ENCODE assay signal across 32 cellular contexts in genomic region chr11:61053198-61053597, GRCh38. TPM values are rescaled to one million over a fixed set of nuclear protein-coding genes. Genes with fewer than 3 reads are reported as not detected.
DNase-seq lines count a peak whose midpoint lies in the region; ATAC-seq and TF ChIP-seq lines count a peak whose summit lies in the region.
"Had no signal": no experiment of that assay in that cellular context is flagged by ENCODE, and none has a peak within 500 bp of the region (broad histone marks: within the 10 kb centered on the region; RNA-seq: fewer than 3 reads in every experiment).

No MANE protein-coding gene starts in this region.

- TF ChIP-seq RAD21 in SK-N-SH (IDR thresholded peaks at IDR 0.05; ENCODE audit: low read length): peak; percentile 15; the same call in 1 of the 2 replicates

- no peak overlapping the region for H2AFZ ChIP-seq in SK-N-SH (ENCODE audit: low read depth)
- H2AFZ ChIP-seq: PC-9 had no signal

- no peaks in the 10 kb centered on the region for H3K27me3 Mint-ChIP-seq in activated T-cell treated with anti-CD3 and anti-CD28 coated beads, Interleukin-2, amount 50 U/mL, for 72 hours (ENCODE audit: low read depth)
- no peaks in the 10 kb centered on the region for H3K27me3 Mint-ChIP-seq in activated CD4-positive, alpha-beta memory T cell treated with anti-CD3 and anti-CD28 coated beads, Interleukin-2, amount 10 ng/mL, durations not matched to agents 7 days and 5 days
- H3K27me3 Mint-ChIP-seq in naive thymus-derived CD8-positive, alpha-beta T cell: no peaks in the 10 kb centered on the region
- H3K27me3 Mint-ChIP-seq: stimulated activated memory B cell treated with anti-CD40 and anti-IgM and Interleukin-4, amounts not matched to agents 10 μg/mL and 1 μg/mL and 100 μg/mL, for 72 hours had no signal

- H3F3A ChIP-seq in SK-N-SH (replicated peaks; ENCODE audit: insufficient read depth): no peaks in the 10 kb centered on the region

- H3K79me2 ChIP-seq in SK-N-SH (ENCODE audit: insufficient read depth): no peaks in the 10 kb centered on the region

- peak overlapping the region; percentile 87 for H3K27ac Mint-ChIP-seq in activated T-cell treated with anti-CD3 and anti-CD28 coated beads, Interleukin-2, amount 50 U/mL, for 72 hours
- peak overlapping the region; percentile 85 for H3K27ac Mint-ChIP-seq in activated CD4-positive, alpha-beta memory T cell treated with anti-CD3 and anti-CD28 coated beads, Interleukin-2, amount 10 ng/mL, durations not matched to agents 7 days and 5 days
- H3K27ac Mint-ChIP-seq in naive thymus-derived CD8-positive, alpha-beta T cell: peak overlapping the region in 9 of 10 donors; percentile 24 to 90 (median 73)
- H3K27ac Mint-ChIP-seq: stimulated activated memory B cell treated with anti-CD40 and anti-IgM and Interleukin-4, amounts not matched to agents 10 μg/mL and 1 μg/mL and 100 μg/mL, for 72 hours had no signal

- H3K4me3 ChIP-seq in SK-N-SH (ENCODE audit: low read depth in 2 of 2, low read length in 1 of 2): no peak overlapping the region
- H3K4me3 ChIP-seq: PC-9, SK-N-MC, upper lobe of left lung had no signal

- ATAC-seq in SK-N-SH treated with all-trans-retinoic acid at 6 μM for 48 hours: no peak
- no peak for ATAC-seq in activated T-cell treated with anti-CD3 and anti-CD28 coated beads, Interleukin-2, amount 50 U/mL, for 72 hours (replicated peaks in 1 of 2)
- ATAC-seq in naive thymus-derived CD8-positive, alpha-beta T cell: peak; percentile 59 to 62
- ATAC-seq in GM18907 (IDR thresholded peaks at IDR 0.05; ENCODE audit: unreplicated experiment): no peak
- ATAC-seq: esophagus mucosa; HepG2; left lobe of liver; stimulated activated memory B cell treated with anti-CD40 and anti-IgM and Interleukin-4, amounts not matched to agents 10 μg/mL and 1 μg/mL and 100 μg/mL, for 72 hours had no signal

- DNase-seq in SK-N-SH (no peak), activated T-cell treated with anti-CD3 and anti-CD28 coated beads for 4 hours (no peak)
- no peak for DNase-seq in activated T-cell treated with anti-CD3 and anti-CD28 coated beads, Interleukin-2, amount 50 U/mL, for 72 hours
- DNase-seq in activated CD4-positive, alpha-beta memory T cell treated with anti-CD3 and anti-CD28 coated beads, Interleukin-2, amount 10 ng/mL, durations not matched to agents 7 days and 5 days: no peak
- peak in 4 of 10 donors; percentile 14 to 71 (median 40) for DNase-seq in naive thymus-derived CD8-positive, alpha-beta T cell
- no peak for DNase-seq in stimulated activated CD4-positive, alpha-beta T cell treated with anti-CD3 and anti-CD28 coated beads, Interleukin-4, amount 100 ng/mL, for 1 hour
- DNase-seq: Calu3; caudate nucleus; dermis blood vessel endothelial cell; DMS79; glutamatergic neuron; NCI-H1417 treated with DMSO at 0.1 percent for 48 hours; NCI-H2029 treated with DMSO at 0.1 percent for 48 hours; NCI-H526 treated with DMSO at 0.1 percent for 48 hours; NK-92 treated with Interleukin-12 subunit alpha and Interleukin-12 subunit beta, amount 100 ng/mL, for 24 hours; PC-9; stimulated activated CD4-positive, alpha-beta T cell treated with anti-CD3 and anti-CD28 coated beads, Interleukin-15, amount 100 ng/mL, for 24 hours; T-helper 9 cell had no signal

- peaks cover 16 to 39% of the 10 kb centered on the region in 2 donors for H3K36me3 Mint-ChIP-seq in activated T-cell treated with anti-CD3 and anti-CD28 coated beads, Interleukin-2, amount 50 U/mL, for 72 hours (ENCODE audit: insufficient read depth in 2 of 2)
- peaks cover 51% of the 10 kb centered on the region for H3K36me3 Mint-ChIP-seq in activated CD4-positive, alpha-beta memory T cell treated with anti-CD3 and anti-CD28 coated beads, Interleukin-2, amount 10 ng/mL, durations not matched to agents 7 days and 5 days (ENCODE audit: low read depth)
- peaks cover 0 to 5% (median 4%) of the 10 kb centered on the region in 3 donors for H3K36me3 Mint-ChIP-seq in naive thymus-derived CD8-positive, alpha-beta T cell

- H3K27ac ChIP-seq in SK-N-SH (ENCODE audit: low read depth in 2 of 2, low read length in 1 of 2): no peak overlapping the region
- H3K27ac ChIP-seq: 22Rv1, C4-2B, PC-9, SK-N-MC, upper lobe of left lung had no signal

- no peaks in the 10 kb centered on the region; the same call in 1 of the 2 replicates for H3K27me3 ChIP-seq in SK-N-SH (ENCODE audit: insufficient read depth)
- H3K27me3 ChIP-seq: upper lobe of left lung had no signal

- H3K4me1 Mint-ChIP-seq in activated T-cell treated with anti-CD3 and anti-CD28 coated beads, Interleukin-2, amount 50 U/mL, for 72 hours (ENCODE audit: low read depth): peaks cover 91% of the 10 kb centered on the region
- H3K4me1 Mint-ChIP-seq in activated CD4-positive, alpha-beta memory T cell treated with anti-CD3 and anti-CD28 coated beads, Interleukin-2, amount 10 ng/mL, durations not matched to agents 7 days and 5 days: peaks cover 83% of the 10 kb centered on the region
- peaks cover 17 to 49% (median 37%) of the 10 kb centered on the region in 4 donors for H3K4me1 Mint-ChIP-seq in naive thymus-derived CD8-positive, alpha-beta T cell

- no peak overlapping the region for H3K9ac ChIP-seq in SK-N-SH

- TF ChIP-seq EP300 in SK-N-SH (IDR thresholded peaks at IDR 0.05; ENCODE audit: borderline replicate concordance in 1 of 2, low read depth in 1 of 2, low read length in 1 of 2): no peak

- CTCF ChIA-PET in SK-N-SH (lab: Yijun Ruan, JAX): interaction anchor here (1.0 to 1.5 kb wide), 3 partner anchors 11 to 154 kb away, joined by 3 to 4 read pairs (median 4); no protein-coding TSS in a partner anchor
- CTCF ChIA-PET in activated CD4-positive, alpha-beta memory T cell treated with anti-CD3 and anti-CD28 coated beads, Interleukin-2, amount 10 ng/mL, durations not matched to agents 7 days and 5 days (lab: Charles Lee): interaction anchor here (6.6 kb wide), 1 partner anchor 10 kb away, joined by 35 read pairs; no protein-coding TSS in a partner anchor

- H3K4me1 ChIP-seq in SK-N-SH (ENCODE audit: control insufficient read depth in 1 of 2, insufficient read depth in 2 of 2, low read depth in 1 of 2, low read length in 1 of 2): peaks cover 0 to 13% of the 10 kb centered on the region in 2 experiments; a peak in 1 of 4 replicates

- TF ChIP-seq CTCF in SK-N-SH (IDR thresholded peaks at IDR 0.05): no peak

- H3K4me3 Mint-ChIP-seq in activated T-cell treated with anti-CD3 and anti-CD28 coated beads, Interleukin-2, amount 50 U/mL, for 72 hours: peak overlapping the region; percentile 2 to 34
- no peak overlapping the region for H3K4me3 Mint-ChIP-seq in activated CD4-positive, alpha-beta memory T cell treated with anti-CD3 and anti-CD28 coated beads, Interleukin-2, amount 10 ng/mL, durations not matched to agents 7 days and 5 days
- H3K4me3 Mint-ChIP-seq in naive thymus-derived CD8-positive, alpha-beta T cell: peak overlapping the region in 3 of 10 donors; percentile 10 to 33 (median 14)
- H3K4me3 Mint-ChIP-seq: stimulated activated memory B cell treated with anti-CD40 and anti-IgM and Interleukin-4, amounts not matched to agents 10 μg/mL and 1 μg/mL and 100 μg/mL, for 72 hours had no signal

- no peaks in the 10 kb centered on the region for H3K9me3 Mint-ChIP-seq in activated T-cell treated with anti-CD3 and anti-CD28 coated beads, Interleukin-2, amount 50 U/mL, for 72 hours
- H3K9me3 Mint-ChIP-seq in activated CD4-positive, alpha-beta memory T cell treated with anti-CD3 and anti-CD28 coated beads, Interleukin-2, amount 10 ng/mL, durations not matched to agents 7 days and 5 days: no peaks in the 10 kb centered on the region
- H3K9me3 Mint-ChIP-seq in naive thymus-derived CD8-positive, alpha-beta T cell: peaks cover 0 to 7% (median 2%) of the 10 kb centered on the region in 9 donors
- H3K9me3 Mint-ChIP-seq: stimulated activated memory B cell treated with anti-CD40 and anti-IgM and Interleukin-4, amounts not matched to agents 10 μg/mL and 1 μg/mL and 100 μg/mL, for 72 hours had no signal

- no peaks in the 10 kb centered on the region for H4K20me1 ChIP-seq in SK-N-SH (ENCODE audit: insufficient read depth)

- H3K4me2 ChIP-seq in SK-N-SH: no peak overlapping the region
- H3K4me2 ChIP-seq: PC-9 had no signal

- WGBS in SK-N-SH (ENCODE audit: low lambda C conversion rate): 44% methylated on average over 6 of the region's 6 CpGs

- no peaks in the 10 kb centered on the region for H3K9me3 ChIP-seq in SK-N-SH
- H3K9me3 ChIP-seq: upper lobe of left lung had no signal

- no peaks in the 10 kb centered on the region for H3K9me2 ChIP-seq in SK-N-SH

- POLR2A ChIA-PET in SK-N-SH (lab: Yijun Ruan, JAX): no interaction called here
- POLR2A ChIA-PET in activated CD4-positive, alpha-beta memory T cell treated with anti-CD3 and anti-CD28 coated beads, Interleukin-2, amount 10 ng/mL, durations not matched to agents 7 days and 5 days (lab: Charles Lee): interaction anchor here (0.7 to 8.9 kb wide), 8 partner anchors 8 to 79 kb away, joined by 3 to 139 read pairs (median 10); no protein-coding TSS in a partner anchor
- POLR2A ChIA-PET in naive thymus-derived CD8-positive, alpha-beta T cell (lab: Charles Lee): interaction anchor here (0.9 to 5.8 kb wide), 13 partner anchors 8 to 85 kb away, joined by 3 to 30 read pairs (median 4); partner anchors contain the start of genes CD5 and CD6

- H3K36me3 ChIP-seq in SK-N-SH (replicated peaks in 1 of 2; ENCODE audit: control insufficient read depth in 1 of 2, insufficient read depth in 2 of 2, low read length in 1 of 2): no peaks in the 10 kb centered on the region
- H3K36me3 ChIP-seq: upper lobe of left lung had no signal

TF ChIP-seq in SK-N-SH, 30 proteins besides CTCF, POLR2A, EP300 and RAD21 (continues in another document):
- no peak for TF ChIP-seq TEAD4 (IDR thresholded peaks at IDR 0.05; ENCODE audit: borderline replicate concordance, insufficient read depth)

TF ChIP-seq in SK-N-SH treated with all-trans-retinoic acid at 6 μM for 48 hours, 23 proteins besides CTCF, POLR2A, EP300 and RAD21:
- TF ChIP-seq ZFP30 (CRISPR knock-in tag; IDR thresholded peaks at IDR 0.05): no peak

RNA-seq across cellular contexts. Expression of gene CD5, which starts 49.1 kb away (rescaled TPM):
- polyA plus RNA-seq in SK-N-SH (2012; rRNA removed): not detected in 2 replicates
- not detected in 2 replicates for polyA plus RNA-seq in SK-N-SH (2012; cell fraction: cytosol; rRNA removed)
- polyA plus RNA-seq in SK-N-SH (2012; cell fraction: nucleus; rRNA removed): not detected in 2 replicates
- 100 to 1,000 TPM; 285 to 317 TPM for total RNA-seq in activated T-cell treated with anti-CD3 and anti-CD28 coated beads, Interleukin-2, amount 50 U/mL, for 72 hours
- 100 to 1,000 TPM; 359 to 373 TPM for total RNA-seq in activated CD4-positive, alpha-beta memory T cell treated with anti-CD3 and anti-CD28 coated beads, Interleukin-2, amount 10 ng/mL, durations not matched to agents 7 days and 5 days
- 100 to 1,000 TPM; 165 to 174 TPM for total RNA-seq in naive thymus-derived CD8-positive, alpha-beta T cell
- polyA plus RNA-seq in naive thymus-derived CD8-positive, alpha-beta T cell: 100 to 1,000 TPM; 136 to 227 (median 192) TPM
- total RNA-seq: Calu3, dermis blood vessel endothelial cell, fibroblast of villous mesenchyme, HepG2, LHCN-M2, osteocyte, PC-9 had no signal
- polyA plus RNA-seq: HepG2, neural cell had no signal

Comparison
In these comparisons a context has a peak if more than half of its experiments do, and no peak if none do; other contexts are left out.
1. ATAC-seq: peak in naive thymus-derived CD8-positive, alpha-beta T cell (2 of 2); none in SK-N-SH treated with all-trans-retinoic acid at 6 μM for 48 hours (single experiment), activated T-cell treated with anti-CD3 and anti-CD28 coated beads, Interleukin-2, amount 50 U/mL, for 72 hours (0 of 2) and GM18907 (single experiment).
2. Peak in every context shown above with its lines, with median percentiles within 50 percentile points of each other: H3K27ac Mint-ChIP-seq.